In genomic region chr14:21106191-21106505, GRCh38 we compare ENCODE assay signal across 9 cellular contexts. TPM values are rescaled to one million over a fixed set of nuclear protein-coding genes. Genes with fewer than 3 reads are reported as not detected.
A peak's percentile ranks its signal among the peaks of the same experiment; 100 is the strongest.
DNase-seq lines count a peak whose midpoint lies in the region; ATAC-seq, FAIRE-seq and TF ChIP-seq lines count a peak whose summit lies in the region.
"Had no signal": no experiment of that assay in that cellular context is flagged by ENCODE, and none has a peak within 500 bp of the region (broad histone marks: within the 10 kb centered on the region; RNA-seq: fewer than 3 reads in every experiment).

No MANE protein-coding gene starts in this region.

- intact Hi-C loops in OCI-LY7 (cut with micrococcal nuclease; ENCODE audit: unreplicated experiment) = loop anchor here (10.0 kb wide), 1 partner anchor 421 kb away; the partner anchor contains the start of genes ANG and RNASE4

- BruUV-seq in OCI-LY7 (replicated peaks; lab: Mats Ljungman, UMichigan) = no TSS peak

- H3K23me2 ChIP-seq in H1 (ENCODE audit: low read depth, low read length) = peaks cover 7% of the 10 kb centered on the region

- no peak for TF ChIP-seq POLR2A in H1 (IDR thresholded peaks at IDR 0.05; ENCODE audit: control extremely low read depth in 1 of 2, low read depth in 2 of 2, low read length in 2 of 2)

- H4K5ac ChIP-seq in H1 (ENCODE audit: insufficient read length, low read depth, low read length) = no peak overlapping the region

- H3K4me2 ChIP-seq in OCI-LY7 (ENCODE audit: low read length) (peak overlapping the region; percentile 33), H1 (ENCODE audit: insufficient read depth in 1 of 2, low read depth in 2 of 2, low read length in 2 of 2) (0 out of 4 replicates have a peak overlapping the region, but pooled peaks of 1 of the 2 experiments have one; percentile 12)

- in situ Hi-C loops in G401 (cut with HindIII; ENCODE audit: low sequenced_read_pairs) = no loop called here

- CTCF ChIA-PET in OCI-LY7 (lab: Charles Lee; ENCODE audit: unreplicated experiment) (no interaction called here), H1 (lab: Charles Lee; ENCODE audit: partially characterized antibody) (interaction anchor here (0.9 to 11.0 kb wide), 15 partner anchors 7 to 108 kb away, joined by 3 to 239 read pairs (median 21); partner anchors contain the start of gene ARHGEF40)

- no peaks in the 10 kb centered on the region for H3K9me2 ChIP-seq in OCI-LY7 (ENCODE audit: insufficient read depth, low read length)

- TF ChIP-seq CTCF in BE2C (IDR thresholded peaks at IDR 0.05; ENCODE audit: low read depth, low read length) = no peak
- no peak for TF ChIP-seq CTCF in OCI-LY7 (conservative IDR thresholded peaks at IDR 0.05; ENCODE audit: low read length)
- TF ChIP-seq CTCF in H1 (IDR thresholded peaks at IDR 0.05; ENCODE audit: control extremely low read depth in 1 of 3, insufficient read depth in 1 of 3, low read depth in 1 of 3, low read length in 3 of 3) = no peak

- H3K27me3 ChIP-seq in BE2C = no peaks in the 10 kb centered on the region
- no peaks in the 10 kb centered on the region for H3K27me3 ChIP-seq in H1 (replicated peaks in 1 of 4; ENCODE audit: control insufficient read depth in 3 of 4, extremely low read depth in 1 of 4, insufficient read depth in 3 of 4, low read length in 3 of 4)
- no peaks in the 10 kb centered on the region for H3K27me3 ChIP-seq in neuron (ENCODE audit: insufficient read depth, low read length)

- no peak overlapping the region for H4K91ac ChIP-seq in H1 (replicated peaks; ENCODE audit: insufficient read length, low read length)

- POLR2A ChIA-PET in OCI-LY7 (lab: Charles Lee) (no interaction called here), H1 (lab: Charles Lee; ENCODE audit: partially characterized antibody) (interaction anchor here (5.8 to 7.2 kb wide), 2 partner anchors 12 to 35 kb away, joined by 64 to 121 read pairs; partner anchors contain the start of gene ARHGEF40)

- H3K56ac ChIP-seq in H1 (replicated peaks; ENCODE audit: insufficient read length, low read depth, low read length) = no peak overlapping the region

- H2AFZ ChIP-seq in OCI-LY7 (ENCODE audit: low read length) (peak overlapping the region; percentile 84; the same call in 1 of the 2 replicates), H1 (ENCODE audit: low read length) (no peak overlapping the region), neuron (ENCODE audit: low read depth, low read length) (peak overlapping the region; percentile 76)

- no peak for TF ChIP-seq EP300 in H1 (IDR thresholded peaks at IDR 0.05; ENCODE audit: borderline replicate concordance in 1 of 2, low read depth in 2 of 2, low read length in 2 of 2)

- no peak overlapping the region for H2BK5ac ChIP-seq in H1 (ENCODE audit: low read depth, low read length)

- H4K20me1 ChIP-seq in OCI-LY7 (ENCODE audit: insufficient read depth, low read length) = no peaks in the 10 kb centered on the region
- no peaks in the 10 kb centered on the region for H4K20me1 ChIP-seq in H1 (replicated peaks in 1 of 2; ENCODE audit: control insufficient read depth in 1 of 2, insufficient read depth in 2 of 2, low read length in 2 of 2)

- peak overlapping the region; percentile 19; the same call in 1 of the 2 replicates for H2BK12ac ChIP-seq in H1 (ENCODE audit: low read depth, low read length)

- H3K14ac ChIP-seq in H1 (ENCODE audit: insufficient read length) = no peak overlapping the region

- no peaks in the 10 kb centered on the region for H3K79me1 ChIP-seq in H1 (ENCODE audit: low read depth, low read length)

- WGBS in H1 (ENCODE audit: extremely low coverage in 1 of 2, insufficient coverage in 1 of 2, insufficient read length in 1 of 2, insufficient replicate concordance in 2 of 2, low coverage in 1 of 2, low lambda C conversion rate in 2 of 2, missing lambda C conversion rate in 1 of 2), 2 experiments = 87% methylated on average over 4 of the region's 4 CpGs; no CpG with 5 or more reads in 1 of the 2 experiments

- no peak for ATAC-seq in GM21515 (IDR thresholded peaks at IDR 0.05; ENCODE audit: unreplicated experiment)

- no peak overlapping the region; the same call in 1 of the 2 replicates for H2BK20ac ChIP-seq in H1 (ENCODE audit: low read length)

- H2AK5ac ChIP-seq in H1 (ENCODE audit: low read depth, low read length) = no peak overlapping the region

- H3K9ac ChIP-seq in H1 (replicated peaks in 1 of 4; ENCODE audit: extremely low read depth in 1 of 4, low read depth in 3 of 4, low read length in 3 of 4) = no peak overlapping the region

- H4K8ac ChIP-seq in H1 (ENCODE audit: extremely low read depth, insufficient read depth, low read length) = no peak overlapping the region

- H3K79me2 ChIP-seq in OCI-LY7 (ENCODE audit: insufficient read depth, low read depth, low read length) = no peaks in the 10 kb centered on the region
- H3K79me2 ChIP-seq in H1 (ENCODE audit: control insufficient read depth in 1 of 2, insufficient read depth in 2 of 2, low read length in 2 of 2) = peaks cover 0 to 12% of the 10 kb centered on the region in 2 experiments; a peak in 3 of 4 replicates

- no peak overlapping the region; the same call in 1 of the 2 replicates for H2BK15ac ChIP-seq in H1 (ENCODE audit: low read length)

- TF ChIP-seq RAD21 in H1 (IDR thresholded peaks at IDR 0.05 in 1 of 2, conservative IDR thresholded peaks at IDR 0.05 in 1 of 2; ENCODE audit: low read depth in 2 of 2, low read length in 2 of 2) = no peak

- no peak for FAIRE-seq in H1 (lab: Jason Lieb, UNC)

- H3K36me3 ChIP-seq in BE2C (no peaks in the 10 kb centered on the region), OCI-LY7 (ENCODE audit: insufficient read depth, low read length) (no peaks in the 10 kb centered on the region), H1 (ENCODE audit: control insufficient read depth in 2 of 4, insufficient read depth in 4 of 4, low read length in 3 of 4) (no peaks in the 10 kb centered on the region), neuron (ENCODE audit: insufficient read depth, low read length) (no peaks in the 10 kb centered on the region)

- no peak overlapping the region for H3K23ac ChIP-seq in H1 (ENCODE audit: insufficient read length)

- H3K18ac ChIP-seq in H1 (ENCODE audit: extremely low read depth, low read length) = no peak overlapping the region

- H2BK120ac ChIP-seq in H1 (replicated peaks; ENCODE audit: low read depth, low read length) = no peak overlapping the region

- H3K4me1 ChIP-seq in BE2C (peaks cover 25% of the 10 kb centered on the region), OCI-LY7 (ENCODE audit: insufficient read depth, low read length, poor library complexity, severe bottlenecking) (peaks cover 39% of the 10 kb centered on the region), H1 (replicated peaks in 1 of 4; ENCODE audit: control insufficient read depth in 3 of 4, insufficient read depth in 4 of 4, low read length in 3 of 4) (peaks cover 2 to 25% (median 11%) of the 10 kb centered on the region in 4 experiments; a peak in 5 of 7 replicates), neuron (ENCODE audit: insufficient read depth, low read length) (peaks cover 29% of the 10 kb centered on the region)

- no peak overlapping the region for H3K4ac ChIP-seq in H1 (replicated peaks; ENCODE audit: insufficient read length, low read depth, low read length)

- H3K9me3 ChIP-seq in BE2C (no peaks in the 10 kb centered on the region), OCI-LY7 (ENCODE audit: low read length) (no peaks in the 10 kb centered on the region), H1 (ENCODE audit: insufficient read depth in 2 of 2, low read depth in 1 of 2, low read length in 1 of 2) (no peaks in the 10 kb centered on the region), neuron (ENCODE audit: low read length) (no peaks in the 10 kb centered on the region)

- DNase-seq in BE2C = peak; percentile 15
- DNase-seq in OCI-LY7 (ENCODE audit: low spot score) = no peak
- no peak for DNase-seq in H1 (ENCODE audit: low read depth in 1 of 2, low spot score in 2 of 2)
- DNase-seq in caudate nucleus (lab: John Stamatoyannopoulos, UW) = no peak
- DNase-seq in Kasumi-1 (lab: John Stamatoyannopoulos, UW) = no peak
- DNase-seq in G401 (ENCODE audit: low spot score) = no peak

- peak overlapping the region; percentile 43 for H3K4me3 ChIP-seq in BE2C (ENCODE audit: low read depth, low read length)
- H3K4me3 ChIP-seq in OCI-LY7 (ENCODE audit: low read depth, low read length, poor library complexity, severe bottlenecking) = no peak overlapping the region
- no peak overlapping the region for H3K4me3 ChIP-seq in H1 (ENCODE audit: extremely low read depth in 1 of 4, insufficient read depth in 2 of 4, low read depth in 3 of 4, low read length in 4 of 4)
- peak overlapping the region; percentile 42 for H3K4me3 ChIP-seq in neuron (ENCODE audit: low read length)

- H3K27ac ChIP-seq in OCI-LY7 (ENCODE audit: low read depth, low read length, poor library complexity, severe bottlenecking) (no peak overlapping the region), H1 (ENCODE audit: low read depth, low read length) (no peak overlapping the region), caudate nucleus (ENCODE audit: low read depth, low read length) (no peak overlapping the region)

RNA-seq across cellular contexts. Expression of gene TMEM253, which starts 5.3 kb away (rescaled TPM):
- polyA plus RNA-seq in BE2C (2012; ENCODE audit: insufficient read depth, insufficient read length, low read depth) = 4.6 TPM
- total RNA-seq in OCI-LY7 (2014; rRNA removed; shearing (Covaris generic)) = 1.2 TPM in 1 of 2 replicates, not detected in the other
- 0.88 and 0.89 TPM in 2 replicates for total RNA-seq in OCI-LY7 (2022)
- total RNA-seq in H1 (2021; fragmentation: NEBNext Ultra II Directional; extraction: Animal tissue kit (Norgen Biotek cat#: 25700)) = 1.3 and 1.9 TPM in 2 replicates
- 1.9 and 2.2 TPM in 2 replicates for polyA plus RNA-seq in H1 (2011; rRNA removed)
- polyA plus RNA-seq in H1 (2011; cell fraction: cytosol; rRNA removed) = 2.2 TPM
- 3.2 TPM for polyA plus RNA-seq in H1 (2011; cell fraction: nucleus; rRNA removed)
- polyA plus RNA-seq in H1 (2012, experiment 1 of 2) = 1.9 to 3.0 TPM (median 2.2 TPM) in 4 replicates
- 1.8 TPM for polyA plus RNA-seq in H1 (2012, experiment 2 of 2)
- polyA plus RNA-seq in H1 (2013, experiment 1 of 2) = 1.6 TPM
- 1.5 TPM for polyA plus RNA-seq in H1 (2013, experiment 2 of 2)
- 0.85 and 2.2 TPM in 2 replicates for polyA minus RNA-seq in H1 (2011; rRNA and poly(A)+ RNA removed)
- 2.5 TPM for polyA minus RNA-seq in H1 (2011; cell fraction: cytosol; rRNA and poly(A)+ RNA removed)
- polyA minus RNA-seq in H1 (2011; cell fraction: nucleus; rRNA and poly(A)+ RNA removed) = 2.1 TPM
- total RNA-seq in G401 (2014; rRNA removed; shearing (Covaris generic)) = not detected in 2 replicates
- total RNA-seq: CD4-positive, alpha-beta memory T cell had no signal
- polyA plus RNA-seq: CD4-positive, alpha-beta memory T cell had no signal

RNA-seq across cellular contexts. Expression of gene ZNF219, which starts 7.7 kb away (rescaled TPM):
- polyA plus RNA-seq in BE2C (2012; ENCODE audit: insufficient read depth, insufficient read length, low read depth) = 78.8 TPM
- 5.2 and 9.8 TPM in 2 replicates for total RNA-seq in OCI-LY7 (2014; rRNA removed; shearing (Covaris generic))
- total RNA-seq in OCI-LY7 (2022) = 13.2 and 15.5 TPM in 2 replicates
- total RNA-seq in H1 (2021; fragmentation: NEBNext Ultra II Directional; extraction: Animal tissue kit (Norgen Biotek cat#: 25700)) = 108 and 113 TPM in 2 replicates
- polyA plus RNA-seq in H1 (2011; rRNA removed) = 160 and 310 TPM in 2 replicates
- 158 TPM for polyA plus RNA-seq in H1 (2011; cell fraction: cytosol; rRNA removed)
- 334 TPM for polyA plus RNA-seq in H1 (2011; cell fraction: nucleus; rRNA removed)
- 67.0 to 90.6 TPM (median 84.5 TPM) in 4 replicates for polyA plus RNA-seq in H1 (2012, experiment 1 of 2)
- polyA plus RNA-seq in H1 (2012, experiment 2 of 2) = 82.6 TPM
- 76.2 TPM for polyA plus RNA-seq in H1 (2013, experiment 1 of 2)
- 67.2 TPM for polyA plus RNA-seq in H1 (2013, experiment 2 of 2)
- 26.2 and 43.7 TPM in 2 replicates for polyA minus RNA-seq in H1 (2011; rRNA and poly(A)+ RNA removed)
- polyA minus RNA-seq in H1 (2011; cell fraction: cytosol; rRNA and poly(A)+ RNA removed) = 73.0 TPM
- 124 TPM for polyA minus RNA-seq in H1 (2011; cell fraction: nucleus; rRNA and poly(A)+ RNA removed)
- total RNA-seq in G401 (2014; rRNA removed; shearing (Covaris generic)) = 29.4 and 45.8 TPM in 2 replicates

RNA-seq across cellular contexts. Expression of gene ARHGEF40, which starts 36.0 kb away (rescaled TPM):
- 41.9 TPM for polyA plus RNA-seq in BE2C (2012; ENCODE audit: insufficient read depth, insufficient read length, low read depth)
- total RNA-seq in OCI-LY7 (2014; rRNA removed; shearing (Covaris generic)) = 1.3 and 4.3 TPM in 2 replicates
- total RNA-seq in OCI-LY7 (2022) = 2.0 TPM in 2 replicates
- 49.5 and 53.1 TPM in 2 replicates for total RNA-seq in H1 (2021; fragmentation: NEBNext Ultra II Directional; extraction: Animal tissue kit (Norgen Biotek cat#: 25700))
- 99.6 and 101 TPM in 2 replicates for polyA plus RNA-seq in H1 (2011; rRNA removed)
- polyA plus RNA-seq in H1 (2011; cell fraction: cytosol; rRNA removed) = 59.7 TPM
- 228 TPM for polyA plus RNA-seq in H1 (2011; cell fraction: nucleus; rRNA removed)
- 38.9 to 57.5 TPM (median 53.8 TPM) in 4 replicates for polyA plus RNA-seq in H1 (2012, experiment 1 of 2)
- polyA plus RNA-seq in H1 (2012, experiment 2 of 2) = 42.3 TPM
- polyA plus RNA-seq in H1 (2013, experiment 1 of 2) = 27.6 TPM
- polyA plus RNA-seq in H1 (2013, experiment 2 of 2) = 24.6 TPM
- polyA minus RNA-seq in H1 (2011; rRNA and poly(A)+ RNA removed) = 61.6 and 73.8 TPM in 2 replicates
- polyA minus RNA-seq in H1 (2011; cell fraction: cytosol; rRNA and poly(A)+ RNA removed) = 34.4 TPM
- 54.1 TPM for polyA minus RNA-seq in H1 (2011; cell fraction: nucleus; rRNA and poly(A)+ RNA removed)
- 48.6 and 50.3 TPM in 2 replicates for total RNA-seq in G401 (2014; rRNA removed; shearing (Covaris generic))

RNA-seq across cellular contexts. Expression of gene RNASE8, which starts 48.5 kb away (rescaled TPM):
- polyA plus RNA-seq in BE2C (2012; ENCODE audit: insufficient read depth, insufficient read length, low read depth) = not detected
- total RNA-seq in OCI-LY7 (2014; rRNA removed; shearing (Covaris generic)) = not detected in 2 replicates
- not detected in 2 replicates for total RNA-seq in OCI-LY7 (2022)
- not detected in 2 replicates for total RNA-seq in H1 (2021; fragmentation: NEBNext Ultra II Directional; extraction: Animal tissue kit (Norgen Biotek cat#: 25700))
- polyA plus RNA-seq in H1 (2011; rRNA removed) = not detected in 2 replicates
- not detected for polyA plus RNA-seq in H1 (2011; cell fraction: cytosol; rRNA removed)
- not detected for polyA plus RNA-seq in H1 (2011; cell fraction: nucleus; rRNA removed)
- not detected in 4 replicates for polyA plus RNA-seq in H1 (2012, experiment 1 of 2)
- not detected for polyA plus RNA-seq in H1 (2012, experiment 2 of 2)
- polyA plus RNA-seq in H1 (2013, experiment 1 of 2) = not detected
- not detected for polyA plus RNA-seq in H1 (2013, experiment 2 of 2)
- polyA minus RNA-seq in H1 (2011; rRNA and poly(A)+ RNA removed) = not detected in 2 replicates
- polyA minus RNA-seq in H1 (2011; cell fraction: cytosol; rRNA and poly(A)+ RNA removed) = not detected
- not detected for polyA minus RNA-seq in H1 (2011; cell fraction: nucleus; rRNA and poly(A)+ RNA removed)
- total RNA-seq in G401 (2014; rRNA removed; shearing (Covaris generic)) = not detected in 2 replicates
- total RNA-seq: CD4-positive, alpha-beta memory T cell had no signal
- polyA plus RNA-seq: CD4-positive, alpha-beta memory T cell had no signal

RNA-seq across cellular contexts. Expression of gene OR5AU1, which starts 49.7 kb away (rescaled TPM):
- polyA plus RNA-seq in BE2C (2012; ENCODE audit: insufficient read depth, insufficient read length, low read depth) = not detected
- not detected in 2 replicates for total RNA-seq in OCI-LY7 (2014; rRNA removed; shearing (Covaris generic))
- total RNA-seq in OCI-LY7 (2022) = not detected in 2 replicates
- total RNA-seq in H1 (2021; fragmentation: NEBNext Ultra II Directional; extraction: Animal tissue kit (Norgen Biotek cat#: 25700)) = not detected in 2 replicates
- polyA plus RNA-seq in H1 (2011; rRNA removed) = not detected in 2 replicates
- not detected for polyA plus RNA-seq in H1 (2011; cell fraction: cytosol; rRNA removed)
- polyA plus RNA-seq in H1 (2011; cell fraction: nucleus; rRNA removed) = not detected
- polyA plus RNA-seq in H1 (2012, experiment 1 of 2) = not detected in 4 replicates
- polyA plus RNA-seq in H1 (2012, experiment 2 of 2) = not detected
- polyA plus RNA-seq in H1 (2013, experiment 1 of 2) = not detected
- not detected for polyA plus RNA-seq in H1 (2013, experiment 2 of 2)
- polyA minus RNA-seq in H1 (2011; rRNA and poly(A)+ RNA removed) = not detected in 2 replicates
- polyA minus RNA-seq in H1 (2011; cell fraction: cytosol; rRNA and poly(A)+ RNA removed) = not detected
- not detected for polyA minus RNA-seq in H1 (2011; cell fraction: nucleus; rRNA and poly(A)+ RNA removed)
- total RNA-seq in G401 (2014; rRNA removed; shearing (Covaris generic)) = 0.71 TPM in 1 of 2 replicates, not detected in the other
- total RNA-seq: CD4-positive, alpha-beta memory T cell had no signal
- polyA plus RNA-seq: CD4-positive, alpha-beta memory T cell had no signal

Comparison
In these comparisons a context has a peak if more than half of its experiments do, and no peak if none do; other contexts are left out.
1. H3K4me3 ChIP-seq: peak in BE2C (single experiment) and neuron (single experiment); none in OCI-LY7 (single experiment) and H1 (0 of 4).